ENCODE assay signal across 8 cellular contexts in genomic region chr3:112132975-112133448, GRCh38. TPM values are rescaled to one million over a fixed set of nuclear protein-coding genes. Genes with fewer than 3 reads are reported as not detected.
DNase-seq lines count a peak whose midpoint lies in the region; ATAC-seq and TF ChIP-seq lines count a peak whose summit lies in the region.

GCSAM (minus strand) TSS chr3:112133248; CDS start chr3:112133120, 128 bp downstream.

- no peak for TF ChIP-seq CTCF in hepatocyte (IDR thresholded peaks at IDR 0.05; ENCODE audit: poor library complexity)

- H3K36me3 Mint-ChIP-seq in immature natural killer cell, result no peaks in the 10 kb centered on the region

- H3K4me1 ChIP-seq in hepatocyte (ENCODE audit: insufficient read depth), result peaks cover 3% of the 10 kb centered on the region

- H3K27me3 Mint-ChIP-seq in immature natural killer cell (ENCODE audit: low read depth in 3 of 3), result peaks cover 0 to 2% (median 1%) of the 10 kb centered on the region in 3 donors

- H3K4me1 Mint-ChIP-seq in immature natural killer cell, result peaks cover 15% of the 10 kb centered on the region in 2 donors

- H3K27ac Mint-ChIP-seq in immature natural killer cell, result peak within 1 kb of the TSS; percentile 22 to 80 (median 41)

- DNase-seq in GDM1 (lab: John Stamatoyannopoulos, UW) (peak; percentile 58), Kasumi-1 (lab: John Stamatoyannopoulos, UW) (peak; percentile 90 to 91), immature natural killer cell (peak in 2 of 3 donors; percentile 12 to 17), AG20443 (ENCODE audit: low spot score) (no peak), hepatocyte (ENCODE audit: low spot score) (no peak)
- DNase-seq in activated CD8-positive, alpha-beta memory T cell treated with anti-CD3 and anti-CD28 coated beads, Interleukin-2, amount 50 U/mL, for 48 hours, result peak; percentile 72
- DNase-seq in stimulated activated CD8-positive, alpha-beta memory T cell treated with anti-CD3 and anti-CD28 coated beads, Interleukin-7, amount 100 ng/mL, for 1 hour (ENCODE audit: low read depth in 2 of 2), result peak; percentile 19 to 37

- no peak within 1 kb of the TSS for H2AFZ ChIP-seq in hepatocyte

- H3K9me3 ChIP-seq in hepatocyte (ENCODE audit: low read depth), result no peaks in the 10 kb centered on the region

- H3K27me3 ChIP-seq in hepatocyte, result no peaks in the 10 kb centered on the region

- no peaks in the 10 kb centered on the region for H3K36me3 ChIP-seq in hepatocyte (replicated peaks; ENCODE audit: insufficient read depth, low read depth)

- no peak within 1 kb of the TSS for H3K27ac ChIP-seq in hepatocyte

- no peaks in the 10 kb centered on the region for H4K20me1 ChIP-seq in hepatocyte (ENCODE audit: insufficient read depth, poor library complexity, severe bottlenecking)

- 79% methylated on average over 5 of the region's 5 CpGs for WGBS in hepatocyte (ENCODE audit: low lambda C conversion rate, missing lambda C conversion rate)

- H3K9me3 Mint-ChIP-seq in immature natural killer cell, result no peaks in the 10 kb centered on the region

- no peaks in the 10 kb centered on the region for H3K9me2 ChIP-seq in hepatocyte (replicated peaks; ENCODE audit: insufficient read depth)

- H3K79me2 ChIP-seq in hepatocyte, result no peaks in the 10 kb centered on the region

- peak; percentile 73 for ATAC-seq in GM21526 (IDR thresholded peaks at IDR 0.05; ENCODE audit: low FRiP score, unreplicated experiment)

- no peak within 1 kb of the TSS for H3K4me2 ChIP-seq in hepatocyte

- peak within 1 kb of the TSS; percentile 43 to 80 (median 64) for H3K4me3 Mint-ChIP-seq in immature natural killer cell

- no peak within 1 kb of the TSS for H3K4me3 ChIP-seq in hepatocyte

RNA-seq across cellular contexts. Expression of gene GCSAM, which starts in this region (rescaled TPM):
- polyA plus RNA-seq in immature natural killer cell (1 to 10 TPM in 2 of 3 donors, under 1 TPM in 1; 0.64 to 3.6 (median 1.5) TPM), hepatocyte (0.66 and 1.3 TPM in 2 replicates)
- not detected in 2 replicates for total RNA-seq in hepatocyte

Comparison
In these comparisons a context has a peak if more than half of its experiments do, and no peak if none do; other contexts are left out.
1. DNase-seq: peak in GDM1 (single experiment), Kasumi-1 (2 of 2), activated CD8-positive, alpha-beta memory T cell treated with anti-CD3 and anti-CD28 coated beads, Interleukin-2, amount 50 U/mL, for 48 hours (single experiment), immature natural killer cell (2 of 3) and stimulated activated CD8-positive, alpha-beta memory T cell treated with anti-CD3 and anti-CD28 coated beads, Interleukin-7, amount 100 ng/mL, for 1 hour (2 of 2); none in AG20443 (single experiment) and hepatocyte (single experiment).